31 cellular contexts compared by ENCODE assay signal in the genomic region with DNA sequence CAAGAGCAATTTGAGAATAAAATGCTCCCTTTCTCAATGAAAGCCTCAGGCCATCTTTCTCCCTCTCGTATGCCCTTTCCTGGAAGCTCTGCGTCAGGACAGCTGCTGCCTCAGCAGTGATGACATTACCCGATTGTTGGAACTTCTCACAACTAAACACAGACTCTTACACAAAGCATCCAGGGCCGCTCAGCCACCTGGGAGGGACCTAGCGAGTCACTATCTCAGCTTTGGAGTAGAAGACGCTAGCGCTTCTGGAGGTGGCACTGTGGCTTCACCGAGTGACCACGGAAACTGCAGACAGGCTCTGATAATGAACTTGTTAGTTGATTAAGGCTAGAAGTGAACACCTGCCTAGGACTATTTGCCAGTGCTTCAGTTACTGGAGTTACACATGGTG.
DNase-seq lines count a peak whose midpoint lies in the region; ATAC-seq and TF ChIP-seq lines count a peak whose summit lies in the region.
"Had no signal": no experiment of that assay in that cellular context is flagged by ENCODE, and none has a peak within 500 bp of the region (broad histone marks: within the 10 kb centered on the region; RNA-seq: fewer than 3 reads in every experiment).

No MANE protein-coding gene starts in this region.

- H3K4me1 Mint-ChIP-seq in neural crest cell = peaks cover 15% of the 10 kb centered on the region
- no peaks in the 10 kb centered on the region for H3K4me1 Mint-ChIP-seq in natural killer cell treated with Interleukin-12 subunit alpha and Interleukin-12 subunit beta and Interleukin-15 and Interleukin-18, amount 100 ng/mL, for 72 hours (ENCODE audit: low read depth in 2 of 2)
- H3K4me1 Mint-ChIP-seq: activated CD4-positive, alpha-beta T cell treated with anti-CD3 and anti-CD28 coated beads for 36 hours; natural killer cell had no signal

- H3K27me3 Mint-ChIP-seq in neural crest cell (ENCODE audit: low read depth) = no peaks in the 10 kb centered on the region
- H3K27me3 Mint-ChIP-seq in natural killer cell treated with Interleukin-12 subunit alpha and Interleukin-12 subunit beta and Interleukin-15 and Interleukin-18, amount 100 ng/mL, for 72 hours = peaks cover 9% of the 10 kb centered on the region in 2 donors
- H3K27me3 Mint-ChIP-seq: activated CD8-positive, alpha-beta T cell treated with anti-CD3 and anti-CD28 coated beads for 36 hours had no signal

- no peaks in the 10 kb centered on the region for H3K9me3 ChIP-seq in right atrium auricular region
- H3K9me3 ChIP-seq in left ventricle myocardium inferior (replicated peaks) = no peaks in the 10 kb centered on the region
- H3K9me3 ChIP-seq in vagina = no peaks in the 10 kb centered on the region
- H3K9me3 ChIP-seq: Caco-2, MG63, mucosa of descending colon, ovary, Peyer's patch had no signal

- no peak overlapping the region for H3K4me3 ChIP-seq in right atrium auricular region
- H3K4me3 ChIP-seq in left ventricle myocardium inferior = no peak overlapping the region
- no peak overlapping the region for H3K4me3 ChIP-seq in vagina
- H3K4me3 ChIP-seq: MG63, mucosa of descending colon, ovary, Peyer's patch, skin epidermis had no signal

- H3K36me3 ChIP-seq in right atrium auricular region (no peaks in the 10 kb centered on the region), left ventricle myocardium inferior (no peaks in the 10 kb centered on the region), vagina (no peaks in the 10 kb centered on the region)
- H3K36me3 ChIP-seq: MG63, ovary, Peyer's patch had no signal

- H3K27ac Mint-ChIP-seq in neural crest cell (ENCODE audit: unreplicated experiment) = peak overlapping the region; percentile 22
- H3K27ac Mint-ChIP-seq in natural killer cell treated with Interleukin-12 subunit alpha and Interleukin-12 subunit beta and Interleukin-15 and Interleukin-18, amount 100 ng/mL, for 72 hours = no peak overlapping the region
- H3K27ac Mint-ChIP-seq: activated CD4-positive, alpha-beta T cell treated with anti-CD3 and anti-CD28 coated beads for 36 hours; activated CD8-positive, alpha-beta T cell treated with anti-CD3 and anti-CD28 coated beads for 36 hours; activated naive CD4-positive, alpha-beta T cell treated with anti-CD3 and anti-CD28 coated beads, Interleukin-2, amount 50 U/mL, for 72 hours; activated T-helper 2 cell treated with anti-CD3 and anti-CD28 coated beads, Interferon-gamma antibody, Interleukin-2, Interleukin-4, amounts not matched to agents 10 μg/mL and 5 μg/mL and 100 μg/mL, durations not matched to agents 14 hours and 24 hours and 36 hours; natural killer cell; T-helper 2 cell treated with Interferon-gamma antibody and Interleukin-4, amounts not matched to agents 5 μg/mL and 100 μg/mL, for 36 hours had no signal

- TF ChIP-seq CTCF in right atrium auricular region (IDR thresholded peaks at IDR 0.05) (no peak), left ventricle myocardium inferior (IDR thresholded peaks at IDR 0.05; ENCODE audit: borderline replicate concordance) (no peak), neural crest cell (conservative IDR thresholded peaks at IDR 0.05) (no peak), vagina (IDR thresholded peaks at IDR 0.05) (no peak)

- no peak for ATAC-seq in natural killer cell treated with Interleukin-12 subunit alpha and Interleukin-12 subunit beta and Interleukin-15 and Interleukin-18, amount 100 ng/mL, for 72 hours
- ATAC-seq: activated CD4-positive, alpha-beta T cell treated with anti-CD3 and anti-CD28 coated beads for 36 hours; activated CD8-positive, alpha-beta T cell treated with anti-CD3 and anti-CD28 coated beads for 36 hours; activated naive CD4-positive, alpha-beta T cell treated with anti-CD3 and anti-CD28 coated beads, Interleukin-2, amount 50 U/mL, for 72 hours; left cardiac atrium; mucosa of descending colon; natural killer cell had no signal

- H3K4me3 Mint-ChIP-seq in neural crest cell = no peak overlapping the region
- H3K4me3 Mint-ChIP-seq in natural killer cell treated with Interleukin-12 subunit alpha and Interleukin-12 subunit beta and Interleukin-15 and Interleukin-18, amount 100 ng/mL, for 72 hours = no peak overlapping the region
- H3K4me3 Mint-ChIP-seq: activated CD4-positive, alpha-beta T cell treated with anti-CD3 and anti-CD28 coated beads for 36 hours; activated CD8-positive, alpha-beta T cell treated with anti-CD3 and anti-CD28 coated beads for 36 hours; natural killer cell; T-helper 2 cell treated with Interferon-gamma antibody and Interleukin-4, amounts not matched to agents 5 μg/mL and 100 μg/mL, for 36 hours had no signal

- DNase-seq in DMS153 (lab: John Stamatoyannopoulos, UW) (peak; percentile 54), DMS153 treated with DMSO at 0.1 percent for 48 hours (lab: John Stamatoyannopoulos, UW; ENCODE audit: unreplicated experiment) (no peak), right atrium auricular region (ENCODE audit: low spot score) (peak; percentile 52), left ventricle myocardium inferior (no peak), neural crest cell (ENCODE audit: low read depth, low spot score) (no peak), vagina (ENCODE audit: extremely low spot score in 2 of 2) (peak; percentile 34 to 61), dedifferentiated amniotic fluid mesenchymal stem cell (ENCODE audit: extremely low spot score) (no peak)
- DNase-seq in natural killer cell treated with Interleukin-12 subunit alpha and Interleukin-12 subunit beta and Interleukin-15 and Interleukin-18, amount 100 ng/mL, for 72 hours (ENCODE audit: low spot score) = no peak
- DNase-seq: activated CD4-positive, alpha-beta T cell treated with anti-CD3 and anti-CD28 coated beads for 36 hours; activated CD8-positive, alpha-beta T cell treated with anti-CD3 and anti-CD28 coated beads for 36 hours; C1 segment of cervical spinal cord; Caco-2; effector CD8-positive, alpha-beta T cell; hypothalamus; KG1; left cardiac atrium; mammary epithelial cell; MG63; mucosa of descending colon; natural killer cell; NCI-H1105 treated with DMSO at 0.1 percent for 48 hours; NCI-H2081 treated with DMSO at 0.1 percent for 48 hours; SIG-M5; stimulated activated naive CD4-positive, alpha-beta T cell had no signal

- H3K27ac ChIP-seq in right atrium auricular region = no peak overlapping the region
- H3K27ac ChIP-seq in left ventricle myocardium inferior (replicated peaks) = no peak overlapping the region
- H3K27ac ChIP-seq in vagina = no peak overlapping the region
- H3K27ac ChIP-seq: 22Rv1, ovary, Peyer's patch, skin epidermis had no signal

- no peaks in the 10 kb centered on the region for H3K9me3 Mint-ChIP-seq in neural crest cell
- no peaks in the 10 kb centered on the region for H3K9me3 Mint-ChIP-seq in natural killer cell treated with Interleukin-12 subunit alpha and Interleukin-12 subunit beta and Interleukin-15 and Interleukin-18, amount 100 ng/mL, for 72 hours
- H3K9me3 Mint-ChIP-seq: activated CD8-positive, alpha-beta T cell treated with anti-CD3 and anti-CD28 coated beads for 36 hours; activated naive CD4-positive, alpha-beta T cell treated with anti-CD3 and anti-CD28 coated beads, Interleukin-2, amount 50 U/mL, for 72 hours; activated T-helper 2 cell treated with anti-CD3 and anti-CD28 coated beads, Interferon-gamma antibody, Interleukin-2, Interleukin-4, amounts not matched to agents 10 μg/mL and 5 μg/mL and 100 μg/mL, durations not matched to agents 14 hours and 24 hours and 36 hours; natural killer cell; T-helper 2 cell treated with Interferon-gamma antibody and Interleukin-4, amounts not matched to agents 5 μg/mL and 100 μg/mL, for 36 hours had no signal

- intact Hi-C loops in left ventricle myocardium inferior (cut with micrococcal nuclease) = no loop called here
- intact Hi-C loops in vagina (cut with DNase I) = no loop called here

- H3K4me1 ChIP-seq in right atrium auricular region = no peaks in the 10 kb centered on the region
- H3K4me1 ChIP-seq in left ventricle myocardium inferior = no peaks in the 10 kb centered on the region
- no peaks in the 10 kb centered on the region for H3K4me1 ChIP-seq in vagina
- H3K4me1 ChIP-seq: Caco-2, Peyer's patch had no signal

- no peak for TF ChIP-seq POLR2A in vagina (IDR thresholded peaks at IDR 0.05)

- H3K27me3 ChIP-seq in right atrium auricular region = no peaks in the 10 kb centered on the region
- peaks cover 99% of the 10 kb centered on the region for H3K27me3 ChIP-seq in left ventricle myocardium inferior (ENCODE audit: low read depth)
- no peaks in the 10 kb centered on the region for H3K27me3 ChIP-seq in vagina
- H3K27me3 ChIP-seq: MG63, ovary, Peyer's patch had no signal

- no peaks in the 10 kb centered on the region for H3K36me3 Mint-ChIP-seq in neural crest cell (ENCODE audit: low read depth)
- H3K36me3 Mint-ChIP-seq in natural killer cell treated with Interleukin-12 subunit alpha and Interleukin-12 subunit beta and Interleukin-15 and Interleukin-18, amount 100 ng/mL, for 72 hours = no peaks in the 10 kb centered on the region
- H3K36me3 Mint-ChIP-seq: activated naive CD4-positive, alpha-beta T cell treated with anti-CD3 and anti-CD28 coated beads, Interleukin-2, amount 50 U/mL, for 72 hours; natural killer cell had no signal

Comparison
In these comparisons a context has a peak if more than half of its experiments do, and no peak if none do; other contexts are left out.
1. DNase-seq: peak in DMS153 (single experiment), right atrium auricular region (single experiment) and vagina (2 of 2); none in DMS153 treated with DMSO at 0.1 percent for 48 hours (single experiment), left ventricle myocardium inferior (single experiment), neural crest cell (single experiment), natural killer cell treated with Interleukin-12 subunit alpha and Interleukin-12 subunit beta and Interleukin-15 and Interleukin-18, amount 100 ng/mL, for 72 hours (single experiment) and dedifferentiated amniotic fluid mesenchymal stem cell (single experiment).